8 cellular contexts compared by ENCODE assay signal in the genomic region with DNA sequence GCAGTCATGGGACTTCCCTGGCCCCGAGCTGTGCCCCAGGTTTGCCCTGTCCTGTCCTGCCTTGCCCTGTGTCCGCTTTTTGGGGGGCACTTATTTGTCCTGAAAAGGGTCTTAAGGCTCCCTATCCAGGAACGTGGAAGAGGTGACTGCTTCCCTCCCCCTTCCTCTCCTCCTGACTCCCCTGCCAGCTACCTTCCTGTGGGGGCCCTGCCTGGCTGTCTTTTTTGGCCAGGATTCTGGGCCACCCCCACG. TPM values are rescaled to one million over a fixed set of nuclear protein-coding genes. Genes with fewer than 3 reads are reported as not detected.
DNase-seq lines count a peak whose midpoint lies in the region; ATAC-seq and TF ChIP-seq lines count a peak whose summit lies in the region.

No MANE protein-coding gene starts in this region.

- intact Hi-C loops in heart left ventricle (cut with DNase I), result loop anchor here in 7 of 10 donors (2.0 to 5.0 kb wide), 7 partner anchors 18 to 180 kb away; no protein-coding TSS in a partner anchor
- intact Hi-C loops in left ventricle myocardium superior (cut with micrococcal nuclease), result loop anchor here (5.0 kb wide), 1 partner anchor 51 kb away; no protein-coding TSS in a partner anchor
- intact Hi-C loops in right lobe of liver (cut with DNase I), result loop anchor here (2.0 to 10.0 kb wide), 2 partner anchors 60 to 64 kb away; no protein-coding TSS in a partner anchor

- DNase-seq in heart left ventricle (no peak), left ventricle myocardium superior (no peak), astrocyte of the cerebellum (ENCODE audit: low read depth) (no peak), right lobe of liver (no peak), upper lobe of left lung (no peak), NCI-H1048 (lab: John Stamatoyannopoulos, UW) (no peak), mesenteric fat pad (ENCODE audit: low spot score) (no peak)

- H3K4me1 ChIP-seq in heart left ventricle (peaks cover 17 to 55% (median 43%) of the 10 kb centered on the region in 12 donors), right lobe of liver (peaks cover 0 to 37% (median 14%) of the 10 kb centered on the region in 4 donors), upper lobe of left lung (peaks cover 36 to 46% (median 42%) of the 10 kb centered on the region in 4 donors)

- 0 to 4% (median 2%) methylated on average over 4 of the region's 4 CpGs for WGBS in heart left ventricle, 4 donors
- 0% methylated on average over 3 of the region's 4 CpGs for WGBS in right lobe of liver (ENCODE audit: insufficient coverage, low coverage, low lambda C conversion rate, missing lambda C conversion rate)
- 0 to 2% methylated on average over 4 of the region's 4 CpGs for WGBS in upper lobe of left lung, 2 donors

- no peak for TF ChIP-seq EP300 in upper lobe of left lung (IDR thresholded peaks at IDR 0.05)

- peak overlapping the region in 11 of 12 donors; percentile 28 to 81 (median 62) for H3K4me3 ChIP-seq in heart left ventricle
- peak overlapping the region; percentile 48 for H3K4me3 ChIP-seq in astrocyte of the cerebellum (ENCODE audit: low read depth, low read length)
- H3K4me3 ChIP-seq in right lobe of liver, result peak overlapping the region in 2 of 3 donors; percentile 62 to 66
- peak overlapping the region in 3 of 4 donors; percentile 36 to 55 (median 44) for H3K4me3 ChIP-seq in upper lobe of left lung

- TF ChIP-seq CTCF in heart left ventricle (IDR thresholded peaks at IDR 0.05) (no peak), astrocyte of the cerebellum (IDR thresholded peaks at IDR 0.05; ENCODE audit: low read depth, low read length, missing control alignments) (no peak), right lobe of liver (IDR thresholded peaks at IDR 0.05) (no peak), upper lobe of left lung (IDR thresholded peaks at IDR 0.05) (no peak)

- in situ Hi-C loops in astrocyte of the cerebellum (cut with HindIII; ENCODE audit: low sequenced_read_pairs), result loop anchor here (5.0 kb wide), 1 partner anchor 56 kb away; no protein-coding TSS in a partner anchor

- TF ChIP-seq POLR2A in heart left ventricle (IDR thresholded peaks at IDR 0.05), result peak in 1 of 2 donors; percentile 31
- no peak for TF ChIP-seq POLR2A in right lobe of liver (IDR thresholded peaks at IDR 0.05)
- TF ChIP-seq POLR2A in upper lobe of left lung (IDR thresholded peaks at IDR 0.05), result peak in 1 of 4 donors; percentile 6
- TF ChIP-seq POLR2A in GM18505 (IDR thresholded peaks at IDR 0.05; ENCODE audit: borderline replicate concordance, extremely low read depth, insufficient read depth, insufficient read length), result no peak

- no peaks in the 10 kb centered on the region for H3K36me3 ChIP-seq in heart left ventricle
- H3K36me3 ChIP-seq in right lobe of liver, result no peaks in the 10 kb centered on the region
- no peaks in the 10 kb centered on the region for H3K36me3 ChIP-seq in upper lobe of left lung

- H3K9me3 ChIP-seq in heart left ventricle (no peaks in the 10 kb centered on the region), right lobe of liver (no peaks in the 10 kb centered on the region), upper lobe of left lung (no peaks in the 10 kb centered on the region)

- ATAC-seq in heart left ventricle, result no peak
- no peak for ATAC-seq in left ventricle myocardium superior
- ATAC-seq in right lobe of liver, result no peak
- ATAC-seq in upper lobe of left lung (ENCODE audit: low FRiP score in 2 of 2), result no peak
- no peak for ATAC-seq in GM18505 (IDR thresholded peaks at IDR 0.05; ENCODE audit: unreplicated experiment)

- H3K27me3 ChIP-seq in heart left ventricle (no peaks in the 10 kb centered on the region), right lobe of liver (no peaks in the 10 kb centered on the region), upper lobe of left lung (no peaks in the 10 kb centered on the region)

- peak overlapping the region; percentile 98 to 100 (median 100) for H3K27ac ChIP-seq in heart left ventricle
- H3K27ac ChIP-seq in right lobe of liver, result peak overlapping the region; percentile 97 to 100 (median 100)
- H3K27ac ChIP-seq in upper lobe of left lung, result peak overlapping the region; percentile 99 to 100 (median 100)

RNA-seq across cellular contexts. Expression of gene KLF9, which starts 6.5 kb away (rescaled TPM):
- total RNA-seq in heart left ventricle (10 to 100 TPM; 28.7 to 74.8 (median 46.0) TPM), left ventricle myocardium superior (54.9 TPM), right lobe of liver (10 to 100 TPM in 5 of 6 experiments, 1 to 10 TPM in 1; 8.7 to 74.7 (median 32.3) TPM), upper lobe of left lung (100 to 1,000 TPM in 2 of 6 donors, 10 to 100 TPM in 4; 51.8 to 135 (median 83.5) TPM), mesenteric fat pad (105 TPM)
- 10 to 100 TPM; 25.8 to 53.6 TPM for polyA plus RNA-seq in heart left ventricle
